In the genomic region with DNA sequence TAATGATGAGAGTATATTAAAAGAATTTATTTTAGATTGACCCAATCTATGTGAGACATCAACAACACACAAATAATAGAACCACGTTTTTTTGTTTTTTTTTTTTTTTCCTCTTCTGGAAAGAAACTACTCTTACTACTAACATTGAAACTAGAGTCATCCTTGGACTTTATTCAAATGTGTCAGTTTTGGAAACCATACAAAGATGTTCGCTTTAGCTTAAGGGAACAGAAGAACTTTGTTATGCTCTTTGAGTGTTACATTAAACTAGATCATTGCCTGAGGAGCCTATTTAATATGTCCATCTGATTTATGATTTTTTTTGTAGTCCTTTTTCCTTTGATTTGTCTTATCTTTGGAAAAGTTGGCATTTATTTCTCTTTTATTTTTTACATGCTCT, we compare ENCODE assay signal across 1 cellular context.
TF ChIP-seq lines count a peak whose summit lies in the region.

No MANE protein-coding gene starts in this region.

TF ChIP-seq in GM23338, 12 proteins besides CTCF, POLR2A, EP300 and RAD21 (continued from another document):
- TF ChIP-seq, protein P1, sequence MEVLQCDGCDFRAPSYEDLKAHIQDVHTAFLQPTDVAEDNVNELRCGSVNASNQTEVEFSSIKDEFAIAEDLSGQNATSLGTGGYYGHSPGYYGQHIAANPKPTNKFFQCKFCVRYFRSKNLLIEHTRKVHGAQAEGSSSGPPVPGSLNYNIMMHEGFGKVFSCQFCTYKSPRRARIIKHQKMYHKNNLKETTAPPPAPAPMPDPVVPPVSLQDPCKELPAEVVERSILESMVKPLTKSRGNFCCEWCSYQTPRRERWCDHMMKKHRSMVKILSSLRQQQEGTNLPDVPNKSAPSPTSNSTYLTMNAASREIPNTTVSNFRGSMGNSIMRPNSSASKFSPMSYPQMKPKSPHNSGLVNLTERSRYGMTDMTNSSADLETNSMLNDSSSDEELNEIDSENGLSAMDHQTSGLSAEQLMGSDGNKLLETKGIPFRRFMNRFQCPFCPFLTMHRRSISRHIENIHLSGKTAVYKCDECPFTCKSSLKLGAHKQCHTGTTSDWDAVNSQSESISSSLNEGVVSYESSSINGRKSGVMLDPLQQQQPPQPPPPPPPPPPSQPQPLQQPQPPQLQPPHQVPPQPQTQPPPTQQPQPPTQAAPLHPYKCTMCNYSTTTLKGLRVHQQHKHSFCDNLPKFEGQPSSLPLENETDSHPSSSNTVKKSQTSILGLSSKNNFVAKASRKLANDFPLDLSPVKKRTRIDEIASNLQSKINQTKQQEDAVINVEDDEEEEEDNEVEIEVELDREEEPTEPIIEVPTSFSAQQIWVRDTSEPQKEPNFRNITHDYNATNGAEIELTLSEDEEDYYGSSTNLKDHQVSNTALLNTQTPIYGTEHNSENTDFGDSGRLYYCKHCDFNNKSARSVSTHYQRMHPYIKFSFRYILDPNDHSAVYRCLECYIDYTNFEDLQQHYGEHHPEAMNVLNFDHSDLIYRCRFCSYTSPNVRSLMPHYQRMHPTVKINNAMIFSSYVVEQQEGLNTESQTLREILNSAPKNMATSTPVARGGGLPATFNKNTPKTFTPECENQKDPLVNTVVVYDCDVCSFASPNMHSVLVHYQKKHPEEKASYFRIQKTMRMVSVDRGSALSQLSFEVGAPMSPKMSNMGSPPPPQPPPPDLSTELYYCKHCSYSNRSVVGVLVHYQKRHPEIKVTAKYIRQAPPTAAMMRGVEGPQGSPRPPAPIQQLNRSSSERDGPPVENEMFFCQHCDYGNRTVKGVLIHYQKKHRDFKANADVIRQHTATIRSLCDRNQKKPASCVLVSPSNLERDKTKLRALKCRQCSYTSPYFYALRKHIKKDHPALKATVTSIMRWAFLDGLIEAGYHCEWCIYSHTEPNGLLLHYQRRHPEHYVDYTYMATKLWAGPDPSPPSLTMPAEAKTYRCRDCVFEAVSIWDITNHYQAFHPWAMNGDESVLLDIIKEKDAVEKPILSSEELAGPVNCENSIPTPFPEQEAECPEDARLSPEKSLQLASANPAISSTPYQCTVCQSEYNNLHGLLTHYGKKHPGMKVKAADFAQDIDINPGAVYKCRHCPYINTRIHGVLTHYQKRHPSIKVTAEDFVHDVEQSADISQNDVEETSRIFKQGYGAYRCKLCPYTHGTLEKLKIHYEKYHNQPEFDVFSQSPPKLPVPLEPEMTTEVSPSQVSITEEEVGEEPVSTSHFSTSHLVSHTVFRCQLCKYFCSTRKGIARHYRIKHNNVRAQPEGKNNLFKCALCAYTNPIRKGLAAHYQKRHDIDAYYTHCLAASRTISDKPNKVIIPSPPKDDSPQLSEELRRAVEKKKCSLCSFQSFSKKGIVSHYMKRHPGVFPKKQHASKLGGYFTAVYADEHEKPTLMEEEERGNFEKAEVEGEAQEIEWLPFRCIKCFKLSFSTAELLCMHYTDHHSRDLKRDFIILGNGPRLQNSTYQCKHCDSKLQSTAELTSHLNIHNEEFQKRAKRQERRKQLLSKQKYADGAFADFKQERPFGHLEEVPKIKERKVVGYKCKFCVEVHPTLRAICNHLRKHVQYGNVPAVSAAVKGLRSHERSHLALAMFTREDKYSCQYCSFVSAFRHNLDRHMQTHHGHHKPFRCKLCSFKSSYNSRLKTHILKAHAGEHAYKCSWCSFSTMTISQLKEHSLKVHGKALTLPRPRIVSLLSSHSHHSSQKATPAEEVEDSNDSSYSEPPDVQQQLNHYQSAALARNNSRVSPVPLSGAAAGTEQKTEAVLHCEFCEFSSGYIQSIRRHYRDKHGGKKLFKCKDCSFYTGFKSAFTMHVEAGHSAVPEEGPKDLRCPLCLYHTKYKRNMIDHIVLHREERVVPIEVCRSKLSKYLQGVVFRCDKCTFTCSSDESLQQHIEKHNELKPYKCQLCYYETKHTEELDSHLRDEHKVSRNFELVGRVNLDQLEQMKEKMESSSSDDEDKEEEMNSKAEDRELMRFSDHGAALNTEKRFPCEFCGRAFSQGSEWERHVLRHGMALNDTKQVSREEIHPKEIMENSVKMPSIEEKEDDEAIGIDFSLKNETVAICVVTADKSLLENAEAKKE (CRISPR knock-in tag; IDR thresholded peaks at IDR 0.05) = no peak
- TF ChIP-seq CREB1 (CRISPR knock-in tag; IDR thresholded peaks at IDR 0.05; ENCODE audit: low read depth) (no peak), NANOG (IDR thresholded peaks at IDR 0.05; ENCODE audit: borderline replicate concordance) (no peak), POLR2AphosphoS5 (IDR thresholded peaks at IDR 0.05; ENCODE audit: low read depth) (no peak), EZH2 (IDR thresholded peaks at IDR 0.05; ENCODE audit: low read depth, unreplicated experiment) (no peak), ZNF114 (CRISPR knock-in tag; IDR thresholded peaks at IDR 0.05) (no peak)
